In genomic region chr13:77430377-77430951, GRCh38 we compare ENCODE assay signal across 17 cellular contexts.
DNase-seq lines count a peak whose midpoint lies in the region; ATAC-seq lines count a peak whose summit lies in the region.
"Had no signal": no experiment of that assay in that cellular context is flagged by ENCODE, and none has a peak within 500 bp of the region (broad histone marks: within the 10 kb centered on the region; RNA-seq: fewer than 3 reads in every experiment).

No MANE protein-coding gene starts in this region.

- no peaks in the 10 kb centered on the region for H3K36me3 ChIP-seq in aorta (ENCODE audit: control insufficient read depth in 1 of 2, insufficient read depth in 2 of 2, low read length in 1 of 2)
- H3K36me3 ChIP-seq: brain microvascular endothelial cell, upper lobe of left lung had no signal

- POLR2A ChIA-PET in activated CD4-positive, alpha-beta memory T cell treated with anti-CD3 and anti-CD28 coated beads, Interleukin-2, amount 10 ng/mL, durations not matched to agents 7 days and 5 days (lab: Charles Lee), result no interaction called here

- H3K4me1 ChIP-seq in aorta (ENCODE audit: control insufficient read depth in 1 of 2, insufficient read depth in 2 of 2, low read length in 2 of 2), result no peaks in the 10 kb centered on the region
- H3K4me1 ChIP-seq: upper lobe of left lung had no signal

- no peak overlapping the region for H3K27ac Mint-ChIP-seq in activated CD4-positive, alpha-beta memory T cell treated with anti-CD3 and anti-CD28 coated beads, Interleukin-2, amount 10 ng/mL, durations not matched to agents 7 days and 5 days
- H3K27ac Mint-ChIP-seq: effector memory CD8-positive, alpha-beta T cell; naive thymus-derived CD4-positive, alpha-beta T cell had no signal

- H3K27me3 Mint-ChIP-seq in activated CD4-positive, alpha-beta memory T cell treated with anti-CD3 and anti-CD28 coated beads, Interleukin-2, amount 10 ng/mL, durations not matched to agents 7 days and 5 days, result no peaks in the 10 kb centered on the region

- H3K4me3 Mint-ChIP-seq in activated CD4-positive, alpha-beta memory T cell treated with anti-CD3 and anti-CD28 coated beads, Interleukin-2, amount 10 ng/mL, durations not matched to agents 7 days and 5 days, result no peak overlapping the region
- H3K4me3 Mint-ChIP-seq: effector memory CD8-positive, alpha-beta T cell; naive thymus-derived CD4-positive, alpha-beta T cell had no signal

- no peaks in the 10 kb centered on the region for H3K36me3 Mint-ChIP-seq in activated CD4-positive, alpha-beta memory T cell treated with anti-CD3 and anti-CD28 coated beads, Interleukin-2, amount 10 ng/mL, durations not matched to agents 7 days and 5 days (ENCODE audit: low read depth)
- H3K36me3 Mint-ChIP-seq: naive thymus-derived CD4-positive, alpha-beta T cell had no signal

- CTCF ChIA-PET in activated CD4-positive, alpha-beta memory T cell treated with anti-CD3 and anti-CD28 coated beads, Interleukin-2, amount 10 ng/mL, durations not matched to agents 7 days and 5 days (lab: Charles Lee), result no interaction called here

- no peak overlapping the region for H3K4me3 ChIP-seq in aorta (ENCODE audit: low read length in 2 of 2)
- H3K4me3 ChIP-seq: SK-N-MC, upper lobe of left lung had no signal

- no peaks in the 10 kb centered on the region for H3K9me3 Mint-ChIP-seq in activated CD4-positive, alpha-beta memory T cell treated with anti-CD3 and anti-CD28 coated beads, Interleukin-2, amount 10 ng/mL, durations not matched to agents 7 days and 5 days
- H3K9me3 Mint-ChIP-seq: effector memory CD8-positive, alpha-beta T cell had no signal

- H3K27ac ChIP-seq in aorta (ENCODE audit: low read depth in 1 of 2, low read length in 2 of 2), result no peak overlapping the region
- H3K27ac ChIP-seq: brain microvascular endothelial cell, SK-N-MC, upper lobe of left lung had no signal

- DNase-seq in T-helper 2 cell, result no peak
- DNase-seq in RPMI8226, result no peak
- no peak for DNase-seq in aorta
- DNase-seq in activated CD4-positive, alpha-beta memory T cell treated with anti-CD3 and anti-CD28 coated beads, Interleukin-2, amount 10 ng/mL, durations not matched to agents 7 days and 5 days, result no peak
- DNase-seq: activated effector memory CD4-positive, alpha-beta T cell treated with Interleukin-2 at 50 U/mL for 16 hours; DND-41; effector memory CD8-positive, alpha-beta T cell; left cardiac atrium; NCI-H1092 treated with DMSO at 0.1 percent for 48 hours; upper lobe of left lung had no signal

- H3K27me3 ChIP-seq in aorta (ENCODE audit: control insufficient read depth in 1 of 2, insufficient read depth in 2 of 2, low read length in 1 of 2), result no peaks in the 10 kb centered on the region
- H3K27me3 ChIP-seq: brain microvascular endothelial cell, upper lobe of left lung had no signal

- ATAC-seq in GM18502 (IDR thresholded peaks at IDR 0.05; ENCODE audit: poor library complexity, unreplicated experiment) (peak; percentile 54), GM19468 (IDR thresholded peaks at IDR 0.05; ENCODE audit: extremely low read depth, unreplicated experiment) (peak; percentile 28), HG02885 (IDR thresholded peaks at IDR 0.05; ENCODE audit: poor library complexity, unreplicated experiment) (peak; percentile 53), HG03565 (IDR thresholded peaks at IDR 0.05; ENCODE audit: unreplicated experiment) (peak; percentile 36), aorta (ENCODE audit: low FRiP score) (no peak)
- ATAC-seq: effector memory CD8-positive, alpha-beta T cell; left cardiac atrium; naive thymus-derived CD4-positive, alpha-beta T cell had no signal

- intact Hi-C loops in aorta (cut with DNase I), result no loop called here

- H3K4me1 Mint-ChIP-seq in activated CD4-positive, alpha-beta memory T cell treated with anti-CD3 and anti-CD28 coated beads, Interleukin-2, amount 10 ng/mL, durations not matched to agents 7 days and 5 days, result no peaks in the 10 kb centered on the region
- H3K4me1 Mint-ChIP-seq: naive thymus-derived CD4-positive, alpha-beta T cell had no signal

- no peaks in the 10 kb centered on the region for H3K9me3 ChIP-seq in aorta (ENCODE audit: control insufficient read depth, low read length)
- H3K9me3 ChIP-seq: upper lobe of left lung had no signal

- WGBS in aorta, 2 donors, result 99 to 100% methylated on average over 2 of the region's 2 CpGs
